In genomic region chr9:23621166-23621565, GRCh38 we compare ENCODE assay signal across 28 cellular contexts.
DNase-seq lines count a peak whose midpoint lies in the region; ATAC-seq, FAIRE-seq and TF ChIP-seq lines count a peak whose summit lies in the region.
"Had no signal": no experiment of that assay in that cellular context is flagged by ENCODE, and none has a peak within 500 bp of the region (broad histone marks: within the 10 kb centered on the region; RNA-seq: fewer than 3 reads in every experiment).

No MANE protein-coding gene starts in this region.

- ATAC-seq in GM23338 = no peak
- ATAC-seq in activated naive CD4-positive, alpha-beta T cell treated with anti-CD3 and anti-CD28 coated beads, Interleukin-2, amount 50 U/mL, for 72 hours = no peak
- ATAC-seq: gastrocnemius medialis, HepG2, left lobe of liver had no signal

- peaks cover 3% of the 10 kb centered on the region; the same call in 1 of the 2 replicates for H3K36me3 ChIP-seq in GM23338 (ENCODE audit: insufficient read depth)
- H3K36me3 ChIP-seq in bronchial epithelial cell (ENCODE audit: control insufficient read depth, insufficient read depth, low read length) = no peaks in the 10 kb centered on the region
- H3K36me3 ChIP-seq: adrenal gland, gastrocnemius medialis, thyroid gland, WERI-Rb-1 had no signal

- H3K9me2 ChIP-seq in GM23338 (ENCODE audit: insufficient read depth) = no peaks in the 10 kb centered on the region

- H3K27me3 ChIP-seq in GM23338 (ENCODE audit: insufficient read depth) (no peaks in the 10 kb centered on the region), bronchial epithelial cell (ENCODE audit: control insufficient read depth, insufficient read depth, low read length) (no peaks in the 10 kb centered on the region)
- H3K27me3 ChIP-seq: adrenal gland, gastrocnemius medialis, thyroid gland had no signal

- no peaks in the 10 kb centered on the region for H3K79me2 ChIP-seq in GM23338 (replicated peaks; ENCODE audit: insufficient read depth)
- H3K79me2 ChIP-seq: parathyroid adenoma had no signal

- peaks cover 21% of the 10 kb centered on the region for H3K4me1 Mint-ChIP-seq in GM23338
- H3K4me1 Mint-ChIP-seq: nephron had no signal

- H3K27me3 Mint-ChIP-seq in GM23338 (ENCODE audit: insufficient read depth, low read depth, poor library complexity) = peaks cover 1% of the 10 kb centered on the region

- H3K27ac ChIP-seq in GM23338 (ENCODE audit: low read depth) = peak overlapping the region; percentile 18; the same call in 1 of the 2 replicates
- H3K27ac ChIP-seq: adrenal gland, parathyroid adenoma, thyroid gland, WERI-Rb-1 had no signal

- peaks cover 16% of the 10 kb centered on the region for H3K4me1 ChIP-seq in GM23338 (ENCODE audit: insufficient read depth)
- H3K4me1 ChIP-seq: adrenal gland, gastrocnemius medialis, parathyroid adenoma, thyroid gland had no signal

- peaks cover 38% of the 10 kb centered on the region for H3K36me3 Mint-ChIP-seq in GM23338 (ENCODE audit: low read depth)
- H3K36me3 Mint-ChIP-seq in activated naive CD4-positive, alpha-beta T cell treated with anti-CD3 and anti-CD28 coated beads, Interleukin-2, amount 50 U/mL, for 72 hours = peaks cover 0 to 5% of the 10 kb centered on the region in 2 donors

- H2AFZ ChIP-seq in GM23338 = no peak overlapping the region
- H2AFZ ChIP-seq: parathyroid adenoma had no signal

- peak overlapping the region; percentile 51 for H3K27ac Mint-ChIP-seq in GM23338
- no peak overlapping the region for H3K27ac Mint-ChIP-seq in activated naive CD4-positive, alpha-beta T cell treated with anti-CD3 and anti-CD28 coated beads, Interleukin-2, amount 50 U/mL, for 72 hours
- H3K27ac Mint-ChIP-seq: T-helper 1 cell treated with Interleukin-12 subunit alpha and Interleukin-12 subunit beta and Interleukin-4 antibody, amounts not matched to agents 30 μg/mL and 1 μg/mL, for 36 hours had no signal

- no peak for TF ChIP-seq CTCF in GM23338 (conservative IDR thresholded peaks at IDR 0.05; ENCODE audit: low read depth in 2 of 2)
- no peak for TF ChIP-seq CTCF in bronchial epithelial cell (IDR thresholded peaks at IDR 0.05; ENCODE audit: insufficient read depth, low read length, severe bottlenecking)

- H4K20me1 ChIP-seq in GM23338 (replicated peaks; ENCODE audit: insufficient read depth) = no peaks in the 10 kb centered on the region

- no peak overlapping the region for H3K4me2 ChIP-seq in GM23338

- DNase-seq in GM23338 (ENCODE audit: low spot score) (no peak), RCC 7860 (ENCODE audit: low spot score) (peak; percentile 62), bronchial epithelial cell (ENCODE audit: low read depth) (peak; percentile 92), renal cortical epithelial cell (ENCODE audit: low read depth) (peak; percentile 74), D341Med (ENCODE audit: low spot score) (no peak), inferior parietal cortex (ENCODE audit: extremely low spot score) (no peak), DMS79 (lab: John Stamatoyannopoulos, UW) (no peak)
- DNase-seq in activated naive CD4-positive, alpha-beta T cell treated with anti-CD3 and anti-CD28 coated beads, Interleukin-2, amount 50 U/mL, for 72 hours (ENCODE audit: low spot score in 2 of 2) = no peak
- DNase-seq: activated CD4-positive, alpha-beta T cell treated with anti-CD3 and anti-CD28 coated beads, Interleukin-2, amount 50 U/mL, for 48 hours; activated gamma-delta T cell; adrenal gland; caudate nucleus; EL; erythroblast; gastrocnemius medialis; HCEC 1CT; midbrain; NCI-H1436; NCI-H524 treated with DMSO at 0.1 percent for 48 hours; SHP77 treated with DMSO at 0.1 percent for 48 hours; stimulated activated naive CD4-positive, alpha-beta T cell treated with Interleukin-2 at 50 U/mL for 16 hours; thyroid gland; WERI-Rb-1 had no signal

- H3K4me3 Mint-ChIP-seq in GM23338 = no peak overlapping the region
- H3K4me3 Mint-ChIP-seq: nephron; T-helper 1 cell treated with Interleukin-12 subunit alpha and Interleukin-12 subunit beta and Interleukin-4 antibody, amounts not matched to agents 30 μg/mL and 1 μg/mL, for 36 hours had no signal

- H3K9me3 Mint-ChIP-seq in GM23338 = no peaks in the 10 kb centered on the region
- H3K9me3 Mint-ChIP-seq in activated naive CD4-positive, alpha-beta T cell treated with anti-CD3 and anti-CD28 coated beads, Interleukin-2, amount 50 U/mL, for 72 hours = peaks cover 13 to 14% of the 10 kb centered on the region in 2 donors
- H3K9me3 Mint-ChIP-seq: nephron had no signal

- H3F3A ChIP-seq in GM23338 (replicated peaks; ENCODE audit: low read depth) = no peaks in the 10 kb centered on the region

- peak; percentile 88 for FAIRE-seq in RCC 7860 (lab: Jason Lieb, UNC)
- no peak for FAIRE-seq in bronchial epithelial cell (lab: Jason Lieb, UNC)
- FAIRE-seq: HepG2 had no signal

- H3K4me3 ChIP-seq in GM23338 = no peak overlapping the region
- H3K4me3 ChIP-seq in bronchial epithelial cell (ENCODE audit: low read depth, low read length) = no peak overlapping the region
- H3K4me3 ChIP-seq: adrenal gland, gastrocnemius medialis, thyroid gland had no signal

TF ChIP-seq in GM23338, 12 proteins besides CTCF, POLR2A, EP300 and RAD21:
- no peak for TF ChIP-seq EZH2 (IDR thresholded peaks at IDR 0.05; ENCODE audit: low read depth, unreplicated experiment)
- TF ChIP-seq, protein P1, sequence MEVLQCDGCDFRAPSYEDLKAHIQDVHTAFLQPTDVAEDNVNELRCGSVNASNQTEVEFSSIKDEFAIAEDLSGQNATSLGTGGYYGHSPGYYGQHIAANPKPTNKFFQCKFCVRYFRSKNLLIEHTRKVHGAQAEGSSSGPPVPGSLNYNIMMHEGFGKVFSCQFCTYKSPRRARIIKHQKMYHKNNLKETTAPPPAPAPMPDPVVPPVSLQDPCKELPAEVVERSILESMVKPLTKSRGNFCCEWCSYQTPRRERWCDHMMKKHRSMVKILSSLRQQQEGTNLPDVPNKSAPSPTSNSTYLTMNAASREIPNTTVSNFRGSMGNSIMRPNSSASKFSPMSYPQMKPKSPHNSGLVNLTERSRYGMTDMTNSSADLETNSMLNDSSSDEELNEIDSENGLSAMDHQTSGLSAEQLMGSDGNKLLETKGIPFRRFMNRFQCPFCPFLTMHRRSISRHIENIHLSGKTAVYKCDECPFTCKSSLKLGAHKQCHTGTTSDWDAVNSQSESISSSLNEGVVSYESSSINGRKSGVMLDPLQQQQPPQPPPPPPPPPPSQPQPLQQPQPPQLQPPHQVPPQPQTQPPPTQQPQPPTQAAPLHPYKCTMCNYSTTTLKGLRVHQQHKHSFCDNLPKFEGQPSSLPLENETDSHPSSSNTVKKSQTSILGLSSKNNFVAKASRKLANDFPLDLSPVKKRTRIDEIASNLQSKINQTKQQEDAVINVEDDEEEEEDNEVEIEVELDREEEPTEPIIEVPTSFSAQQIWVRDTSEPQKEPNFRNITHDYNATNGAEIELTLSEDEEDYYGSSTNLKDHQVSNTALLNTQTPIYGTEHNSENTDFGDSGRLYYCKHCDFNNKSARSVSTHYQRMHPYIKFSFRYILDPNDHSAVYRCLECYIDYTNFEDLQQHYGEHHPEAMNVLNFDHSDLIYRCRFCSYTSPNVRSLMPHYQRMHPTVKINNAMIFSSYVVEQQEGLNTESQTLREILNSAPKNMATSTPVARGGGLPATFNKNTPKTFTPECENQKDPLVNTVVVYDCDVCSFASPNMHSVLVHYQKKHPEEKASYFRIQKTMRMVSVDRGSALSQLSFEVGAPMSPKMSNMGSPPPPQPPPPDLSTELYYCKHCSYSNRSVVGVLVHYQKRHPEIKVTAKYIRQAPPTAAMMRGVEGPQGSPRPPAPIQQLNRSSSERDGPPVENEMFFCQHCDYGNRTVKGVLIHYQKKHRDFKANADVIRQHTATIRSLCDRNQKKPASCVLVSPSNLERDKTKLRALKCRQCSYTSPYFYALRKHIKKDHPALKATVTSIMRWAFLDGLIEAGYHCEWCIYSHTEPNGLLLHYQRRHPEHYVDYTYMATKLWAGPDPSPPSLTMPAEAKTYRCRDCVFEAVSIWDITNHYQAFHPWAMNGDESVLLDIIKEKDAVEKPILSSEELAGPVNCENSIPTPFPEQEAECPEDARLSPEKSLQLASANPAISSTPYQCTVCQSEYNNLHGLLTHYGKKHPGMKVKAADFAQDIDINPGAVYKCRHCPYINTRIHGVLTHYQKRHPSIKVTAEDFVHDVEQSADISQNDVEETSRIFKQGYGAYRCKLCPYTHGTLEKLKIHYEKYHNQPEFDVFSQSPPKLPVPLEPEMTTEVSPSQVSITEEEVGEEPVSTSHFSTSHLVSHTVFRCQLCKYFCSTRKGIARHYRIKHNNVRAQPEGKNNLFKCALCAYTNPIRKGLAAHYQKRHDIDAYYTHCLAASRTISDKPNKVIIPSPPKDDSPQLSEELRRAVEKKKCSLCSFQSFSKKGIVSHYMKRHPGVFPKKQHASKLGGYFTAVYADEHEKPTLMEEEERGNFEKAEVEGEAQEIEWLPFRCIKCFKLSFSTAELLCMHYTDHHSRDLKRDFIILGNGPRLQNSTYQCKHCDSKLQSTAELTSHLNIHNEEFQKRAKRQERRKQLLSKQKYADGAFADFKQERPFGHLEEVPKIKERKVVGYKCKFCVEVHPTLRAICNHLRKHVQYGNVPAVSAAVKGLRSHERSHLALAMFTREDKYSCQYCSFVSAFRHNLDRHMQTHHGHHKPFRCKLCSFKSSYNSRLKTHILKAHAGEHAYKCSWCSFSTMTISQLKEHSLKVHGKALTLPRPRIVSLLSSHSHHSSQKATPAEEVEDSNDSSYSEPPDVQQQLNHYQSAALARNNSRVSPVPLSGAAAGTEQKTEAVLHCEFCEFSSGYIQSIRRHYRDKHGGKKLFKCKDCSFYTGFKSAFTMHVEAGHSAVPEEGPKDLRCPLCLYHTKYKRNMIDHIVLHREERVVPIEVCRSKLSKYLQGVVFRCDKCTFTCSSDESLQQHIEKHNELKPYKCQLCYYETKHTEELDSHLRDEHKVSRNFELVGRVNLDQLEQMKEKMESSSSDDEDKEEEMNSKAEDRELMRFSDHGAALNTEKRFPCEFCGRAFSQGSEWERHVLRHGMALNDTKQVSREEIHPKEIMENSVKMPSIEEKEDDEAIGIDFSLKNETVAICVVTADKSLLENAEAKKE (CRISPR knock-in tag; IDR thresholded peaks at IDR 0.05) = no peak
- no peak for TF ChIP-seq ZNF331 (CRISPR knock-in tag; IDR thresholded peaks at IDR 0.05; ENCODE audit: low read depth)
- TF ChIP-seq JUNB (IDR thresholded peaks at IDR 0.05; ENCODE audit: unreplicated experiment) = no peak
- TF ChIP-seq POLR2AphosphoS5 (IDR thresholded peaks at IDR 0.05; ENCODE audit: low read depth) = no peak
- no peak for TF ChIP-seq ZNF114 (CRISPR knock-in tag; IDR thresholded peaks at IDR 0.05)

Comparison
In these comparisons a context has a peak if more than half of its experiments do, and no peak if none do; other contexts are left out.
1. DNase-seq: peak in RCC 7860 (single experiment), bronchial epithelial cell (single experiment) and renal cortical epithelial cell (single experiment); none in GM23338 (single experiment), D341Med (single experiment), activated naive CD4-positive, alpha-beta T cell treated with anti-CD3 and anti-CD28 coated beads, Interleukin-2, amount 50 U/mL, for 72 hours (0 of 2), inferior parietal cortex (single experiment) and DMS79 (single experiment).